ENCODE assay signal across 1 cellular context in genomic region chr4:159926871-159927270, GRCh38.
TF ChIP-seq lines count a peak whose summit lies in the region.

No MANE protein-coding gene starts in this region.

TF ChIP-seq in HCT116, 20 proteins besides CTCF, POLR2A, EP300 and RAD21 (continued from another document):
- TF ChIP-seq EGR1 (IDR thresholded peaks at IDR 0.05; ENCODE audit: low read depth) (no peak), ZNF274 (IDR thresholded peaks at IDR 0.05; ENCODE audit: low read depth, low read length) (no peak), JUND (IDR thresholded peaks at IDR 0.05) (no peak), SIN3A (IDR thresholded peaks at IDR 0.05; ENCODE audit: low read depth) (no peak), YY1 (IDR thresholded peaks at IDR 0.05; ENCODE audit: extremely low read depth, insufficient replicate concordance, low read depth, low read length) (no peak), ATF3 (IDR thresholded peaks at IDR 0.05) (no peak), EZH2 (IDR thresholded peaks at IDR 0.05) (no peak), ELF1 (IDR thresholded peaks at IDR 0.05; ENCODE audit: borderline replicate concordance, low read depth) (no peak), CBX3 (IDR thresholded peaks at IDR 0.05; ENCODE audit: low read depth) (no peak), REST (IDR thresholded peaks at IDR 0.05; ENCODE audit: low read depth) (no peak)
